In the genomic region with DNA sequence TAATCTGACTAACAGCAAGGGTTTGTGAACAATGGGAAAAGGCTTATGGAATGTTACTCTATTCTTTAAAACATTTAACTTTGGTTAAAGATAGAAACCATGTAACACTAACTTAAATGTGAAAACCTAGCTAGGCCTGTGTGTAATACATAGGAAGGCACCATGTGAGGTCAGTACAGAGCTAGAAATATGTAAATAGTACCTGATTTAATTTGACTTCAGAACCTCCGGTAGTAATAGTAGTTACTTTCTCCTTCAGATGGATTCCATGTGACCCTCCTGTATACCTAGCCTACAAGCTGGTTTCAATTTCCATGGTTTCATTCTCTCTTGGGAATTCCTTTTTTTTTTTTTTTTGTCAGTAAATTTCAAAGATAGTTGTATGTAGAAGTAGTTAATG, we compare ENCODE assay signal across 8 cellular contexts. TPM values are rescaled to one million over a fixed set of nuclear protein-coding genes. Genes with fewer than 3 reads are reported as not detected.
DNase-seq lines count a peak whose midpoint lies in the region; ATAC-seq and TF ChIP-seq lines count a peak whose summit lies in the region.

No MANE protein-coding gene starts in this region.

- peak overlapping the region; percentile 82 for H3K4me3 ChIP-seq in HUES48 (ENCODE audit: low read depth, low read length)
- peak overlapping the region; percentile 89 for H3K4me3 ChIP-seq in OCI-LY3 (ENCODE audit: low read length)
- peak overlapping the region; percentile 76 to 81 (median 80) for H3K4me3 ChIP-seq in right lobe of liver
- peak overlapping the region; percentile 85 to 95 (median 91) for H3K4me3 ChIP-seq in thyroid gland (replicated peaks in 1 of 3)

- peaks cover 37% of the 10 kb centered on the region for H3K36me3 ChIP-seq in HUES48 (ENCODE audit: control insufficient read depth, insufficient read depth, low read length)
- H3K36me3 ChIP-seq in OCI-LY3 (replicated peaks; ENCODE audit: low read depth, low read length), result peaks cover 24% of the 10 kb centered on the region
- no peaks in the 10 kb centered on the region for H3K36me3 ChIP-seq in right lobe of liver
- H3K36me3 ChIP-seq in thyroid gland, result no peaks in the 10 kb centered on the region

- WGBS in right lobe of liver (ENCODE audit: insufficient coverage, low coverage, low lambda C conversion rate, missing lambda C conversion rate), result 0% methylated on average over 1 of the region's 1 CpG
- 0% methylated on average over 1 of the region's 1 CpG for WGBS in thyroid gland, 2 donors

- peaks cover 6% of the 10 kb centered on the region; the same call in 1 of the 2 replicates for H3K9me3 ChIP-seq in HUES48 (ENCODE audit: control insufficient read depth, insufficient read depth, low read length)
- H3K9me3 ChIP-seq in OCI-LY3 (ENCODE audit: insufficient read depth, low read length), result no peaks in the 10 kb centered on the region
- no peaks in the 10 kb centered on the region for H3K9me3 ChIP-seq in right lobe of liver
- H3K9me3 ChIP-seq in thyroid gland, result no peaks in the 10 kb centered on the region

- H2AFZ ChIP-seq in OCI-LY3 (ENCODE audit: low read depth, low read length), result no peak overlapping the region

- H4K20me1 ChIP-seq in OCI-LY3 (ENCODE audit: insufficient read depth, low read length), result peaks cover 43% of the 10 kb centered on the region

- peak; percentile 77 for ATAC-seq in GM21529 (IDR thresholded peaks at IDR 0.05; ENCODE audit: unreplicated experiment)
- ATAC-seq in right lobe of liver, result peak; percentile 55 to 72 (median 63)

- H3K79me2 ChIP-seq in OCI-LY3 (ENCODE audit: low read length), result peaks cover 68% of the 10 kb centered on the region

- DNase-seq in NCI-H2171 treated with DMSO at 0.1 percent for 48 hours (lab: John Stamatoyannopoulos, UW), result peak; percentile 62
- DNase-seq in NCI-H2171 (lab: John Stamatoyannopoulos, UW), result no peak
- DNase-seq in cerebellum (ENCODE audit: low spot score), result peak; percentile 37
- no peak for DNase-seq in right lobe of liver
- no peak for DNase-seq in thyroid gland

- H3K27me3 ChIP-seq in HUES48 (ENCODE audit: control insufficient read depth, insufficient read depth, low read length), result no peaks in the 10 kb centered on the region
- H3K27me3 ChIP-seq in OCI-LY3 (ENCODE audit: low read depth, low read length), result no peaks in the 10 kb centered on the region
- no peaks in the 10 kb centered on the region for H3K27me3 ChIP-seq in right lobe of liver
- no peaks in the 10 kb centered on the region for H3K27me3 ChIP-seq in thyroid gland

- TF ChIP-seq POLR2A in right lobe of liver (IDR thresholded peaks at IDR 0.05) (no peak), thyroid gland (IDR thresholded peaks at IDR 0.05) (no peak)

- peak overlapping the region; percentile 93 for H3K4me2 ChIP-seq in OCI-LY3 (ENCODE audit: low read length)

- H3K4me1 ChIP-seq in HUES48 (ENCODE audit: control insufficient read depth, insufficient read depth, low read length), result peaks cover 14% of the 10 kb centered on the region
- H3K4me1 ChIP-seq in OCI-LY3 (ENCODE audit: low read length), result peaks cover 21% of the 10 kb centered on the region
- H3K4me1 ChIP-seq in right lobe of liver, result peaks cover 0 to 24% (median 10%) of the 10 kb centered on the region in 4 donors
- H3K4me1 ChIP-seq in thyroid gland, result peaks cover 10 to 17% of the 10 kb centered on the region in 2 donors

- H3K27ac ChIP-seq in HUES48 (ENCODE audit: low read depth, low read length), result peak overlapping the region; percentile 94
- H3K27ac ChIP-seq in OCI-LY3 (ENCODE audit: low read length), result peak overlapping the region; percentile 75
- peak overlapping the region in 2 of 3 donors; percentile 20 to 68 for H3K27ac ChIP-seq in right lobe of liver
- peak overlapping the region in 1 of 3 donors; percentile 87 for H3K27ac ChIP-seq in thyroid gland

- TF ChIP-seq CTCF in OCI-LY3 (IDR thresholded peaks at IDR 0.05; ENCODE audit: low read depth, low read length) (peak; percentile 50), right lobe of liver (IDR thresholded peaks at IDR 0.05) (peak; percentile 42 to 56 (median 49)), thyroid gland (IDR thresholded peaks at IDR 0.05) (peak in 3 of 6 experiments; percentile 34 to 42 (median 36))

- intact Hi-C loops in right lobe of liver (cut with DNase I), result no loop called here
- intact Hi-C loops in thyroid gland (cut with DNase I), result no loop called here

- H3K9ac ChIP-seq in HUES48 (ENCODE audit: low read depth, low read length) (peak overlapping the region; percentile 92), OCI-LY3 (ENCODE audit: low read length) (peak overlapping the region; percentile 94)

RNA-seq across cellular contexts. Expression of a gene that starts 1.3 kb away (rescaled TPM):
- 86.9 TPM for total RNA-seq in cerebellum
- 1 to 10 TPM; 4.5 to 9.3 (median 7.1) TPM for total RNA-seq in right lobe of liver
- total RNA-seq in thyroid gland, result 10 to 100 TPM; 29.2 to 59.8 (median 35.0) TPM

Comparison
In these comparisons a context has a peak if more than half of its experiments do, and no peak if none do; other contexts are left out.
1. DNase-seq: peak in NCI-H2171 treated with DMSO at 0.1 percent for 48 hours (single experiment) and cerebellum (single experiment); none in NCI-H2171 (single experiment), right lobe of liver (0 of 3) and thyroid gland (0 of 2).
2. Peak in every context shown above with its lines, with median percentiles within 50 percentile points of each other: H3K4me3 ChIP-seq.